In the genomic region with DNA sequence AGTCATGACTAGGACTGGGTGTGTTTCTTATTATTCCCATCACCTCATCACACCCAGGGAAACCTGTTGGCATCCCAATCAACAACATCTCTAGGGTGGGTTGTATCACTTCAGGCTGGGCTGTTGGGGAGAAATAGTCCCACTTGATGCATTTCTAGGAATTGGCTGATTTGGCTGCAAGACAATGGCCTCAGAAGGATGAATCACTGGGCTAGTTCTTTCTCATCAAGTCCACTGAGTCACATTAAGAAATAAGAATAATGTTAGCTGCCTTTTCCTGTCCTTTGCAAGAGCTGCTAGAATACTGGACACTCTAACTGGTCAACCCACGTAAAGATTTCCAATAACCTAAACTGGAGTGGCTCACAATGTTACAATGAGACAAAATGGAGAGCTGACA, we compare ENCODE assay signal across 20 cellular contexts.
"Had no signal": no experiment of that assay in that cellular context is flagged by ENCODE, and none has a peak within 500 bp of the region (broad histone marks: within the 10 kb centered on the region; RNA-seq: fewer than 3 reads in every experiment).

No MANE protein-coding gene starts in this region.

- H3K9me3 ChIP-seq: left lung, right atrium auricular region, tibial artery had no signal

- H3K36me3 ChIP-seq: left lung, right atrium auricular region, tibial artery had no signal

- H3K27me3 ChIP-seq: foreskin keratinocyte, left lung, right atrium auricular region, tibial artery had no signal

- H3K4me3 ChIP-seq: coronary artery, left lung, lung, right atrium auricular region, tibial artery had no signal

- ATAC-seq: activated CD4-positive, alpha-beta T cell treated with anti-CD3 and anti-CD28 coated beads for 36 hours; foreskin keratinocyte; left lung; naive thymus-derived CD8-positive, alpha-beta T cell; SK-N-SH treated with all-trans-retinoic acid at 6 μM for 48 hours; WTC11 had no signal

- DNase-seq: activated CD4-positive, alpha-beta T cell treated with anti-CD3 and anti-CD28 coated beads for 36 hours; activated CD4-positive, alpha-beta T cell treated with anti-CD3 and anti-CD28 coated beads, Interleukin-2, amount 50 U/mL, for 4 hours; activated CD8-positive, alpha-beta memory T cell treated with anti-CD3 and anti-CD28 coated beads for 24 hours; activated CD8-positive, alpha-beta memory T cell treated with anti-CD3 and anti-CD28 coated beads, Interleukin-2, amount 50 U/mL, for 4 hours; activated effector memory CD4-positive, alpha-beta T cell treated with Interleukin-2 at 50 U/mL for 16 hours; activated naive CD4-positive, alpha-beta T cell treated with anti-CD3 and anti-CD28 coated beads for 36 hours; activated T-cell treated with anti-CD3 and anti-CD28 coated beads, Interleukin-2, amount 50 U/mL, for 24 hours; cerebellar nuclear complex; endodermal cell; foreskin keratinocyte; left lung; naive thymus-derived CD8-positive, alpha-beta T cell; stimulated activated CD4-positive, alpha-beta T cell treated with anti-CD3 and anti-CD28 coated beads, Interleukin-4, amount 100 ng/mL, for 4 hours; tibial artery had no signal

- H3K4me1 ChIP-seq: foreskin keratinocyte, left lung, right atrium auricular region, tibial artery had no signal

- H3K27ac ChIP-seq: coronary artery, epithelial cell of prostate, foreskin keratinocyte, left lung, right atrium auricular region, tibial artery had no signal
